30 cellular contexts compared by ENCODE assay signal in genomic region chr5:45692481-45692880, GRCh38. TPM values are rescaled to one million over a fixed set of nuclear protein-coding genes. Genes with fewer than 3 reads are reported as not detected.
"Had no signal": no experiment of that assay in that cellular context is flagged by ENCODE, and none has a peak within 500 bp of the region (broad histone marks: within the 10 kb centered on the region; RNA-seq: fewer than 3 reads in every experiment).

No MANE protein-coding gene starts in this region.

- H3K9me3 Mint-ChIP-seq: dendritic cell treated with granulocyte-macrophage colony-stimulating factor and Interleukin-4, amounts not matched to agents 40 ng/mL and 50 ng/mL, for 4 days; nephron progenitor cell had no signal

- H3K4me3 ChIP-seq: esophagus squamous epithelium, lower lobe of right lung, prostate gland, right atrium auricular region, smooth muscle cell, suprapubic skin, transverse colon, upper lobe of right lung, uterus had no signal

- FAIRE-seq: keratinocyte had no signal

- H3K36me3 ChIP-seq: esophagus squamous epithelium, lower lobe of right lung, prostate gland, right atrium auricular region, suprapubic skin, transverse colon, upper lobe of right lung, uterus had no signal

- H3K4me3 Mint-ChIP-seq: dendritic cell treated with granulocyte-macrophage colony-stimulating factor and Interleukin-4, amounts not matched to agents 40 ng/mL and 50 ng/mL, for 4 days; naive thymus-derived CD8-positive, alpha-beta T cell; nephron progenitor cell; stimulated activated naive CD8-positive, alpha-beta T cell treated with anti-CD3 and anti-CD28 coated beads, Interleukin-15, amount 100 ng/mL, for 72 hours had no signal

- H3K4me1 ChIP-seq: prostate gland had no signal

- H3K27ac Mint-ChIP-seq: dendritic cell treated with granulocyte-macrophage colony-stimulating factor and Interleukin-4, amounts not matched to agents 40 ng/mL and 50 ng/mL, for 4 days; naive thymus-derived CD8-positive, alpha-beta T cell; nephron progenitor cell; stimulated activated naive CD8-positive, alpha-beta T cell treated with anti-CD3 and anti-CD28 coated beads, Interleukin-15, amount 100 ng/mL, for 72 hours had no signal

- DNase-seq: effector memory CD4-positive, alpha-beta T cell; erythroblast; esophagus squamous epithelium; foreskin melanocyte; glutamatergic neuron; hypothalamus; left ventricle myocardium superior; lower lobe of right lung; naive thymus-derived CD8-positive, alpha-beta T cell; nephron progenitor cell; nucleus accumbens; stimulated activated CD4-positive, alpha-beta T cell treated with anti-CD3 and anti-CD28 coated beads, Interleukin-12 subunit alpha, Interleukin-12 subunit beta, amount 100 ng/mL, for 4 hours; stimulated activated CD4-positive, alpha-beta T cell treated with anti-CD3 and anti-CD28 coated beads, Interleukin-1b, Interleukin-23, amount 100 ng/mL, for 48 hours; stimulated activated CD4-positive, alpha-beta T cell treated with anti-CD3 and anti-CD28 coated beads, Interleukin-4, amount 100 ng/mL, for 1 hour; stimulated activated CD8-positive, alpha-beta memory T cell treated with anti-CD3 and anti-CD28 coated beads, Interleukin-4, amount 100 ng/mL, for 48 hours; stimulated activated naive CD4-positive, alpha-beta T cell; stimulated activated naive CD8-positive, alpha-beta T cell treated with anti-CD3 and anti-CD28 coated beads, Interleukin-15, amount 100 ng/mL, for 72 hours; transverse colon; upper lobe of right lung; uterus had no signal

- ATAC-seq: left ventricle myocardium superior; lower lobe of right lung; naive thymus-derived CD8-positive, alpha-beta T cell; sciatic nerve; stimulated activated naive CD8-positive, alpha-beta T cell treated with anti-CD3 and anti-CD28 coated beads, Interleukin-15, amount 100 ng/mL, for 72 hours; upper lobe of right lung had no signal

- H3K4me2 ChIP-seq: smooth muscle cell had no signal

- H3K27ac ChIP-seq: esophagus squamous epithelium, lower lobe of right lung, prostate gland, right atrium auricular region, suprapubic skin, transverse colon, upper lobe of right lung, uterus had no signal

RNA-seq across cellular contexts. Expression of gene HCN1, which starts 3.7 kb away (rescaled TPM):
- total RNA-seq: lower lobe of right lung; mesenteric fat pad; myocyte; naive thymus-derived CD8-positive, alpha-beta T cell; osteocyte; smooth muscle cell had no signal
- polyA plus RNA-seq: keratinocyte; naive thymus-derived CD8-positive, alpha-beta T cell; smooth muscle cell had no signal
